In genomic region chr2:218010838-218011616, GRCh38 we compare ENCODE assay signal across 8 cellular contexts. TPM values are rescaled to one million over a fixed set of nuclear protein-coding genes. Genes with fewer than 3 reads are reported as not detected.
DNase-seq lines count a peak whose midpoint lies in the region; ATAC-seq, FAIRE-seq and TF ChIP-seq lines count a peak whose summit lies in the region.

No MANE protein-coding gene starts in this region.

- DNase-seq in K562 (ENCODE audit: extremely low read depth in 1 of 4, low spot score in 3 of 4) (no peak), GOT3 (lab: John Stamatoyannopoulos, UW) (no peak), C1 segment of cervical spinal cord (lab: John Stamatoyannopoulos, UW) (no peak), AML-193 (lab: John Stamatoyannopoulos, UW) (no peak)
- DNase-seq in naive thymus-derived CD8-positive, alpha-beta T cell, result no peak
- DNase-seq in activated CD4-positive, CD25-positive, alpha-beta regulatory T cell treated with anti-CD3 and anti-CD28 coated beads, Interleukin-2, amount 50 U/mL, for 72 hours, result no peak

- peaks cover 87% of the 10 kb centered on the region for H3K4me1 ChIP-seq in BLaER1
- H3K4me1 ChIP-seq in HUES6 (ENCODE audit: control insufficient read depth, insufficient read depth, low read length), result peaks cover 44% of the 10 kb centered on the region
- H3K4me1 ChIP-seq in K562 (replicated peaks in 1 of 2; ENCODE audit: control insufficient read depth in 2 of 2, insufficient read depth in 2 of 2, low read length in 2 of 2), result peaks cover 0 to 7% of the 10 kb centered on the region in 2 experiments; a peak in 2 of 5 replicates

- WGBS in K562 (ENCODE audit: insufficient coverage, low coverage, missing lambda C conversion rate), result 0% methylated on average over 5 of the region's 14 CpGs

- H3K27ac Mint-ChIP-seq in naive thymus-derived CD8-positive, alpha-beta T cell, result peak overlapping the region in 3 of 10 donors; percentile 12 to 64 (median 62)

- peak overlapping the region; percentile 87 for H3K27ac ChIP-seq in BLaER1
- no peak overlapping the region for H3K27ac ChIP-seq in HUES6 (ENCODE audit: low read depth, low read length)
- H3K27ac ChIP-seq in K562 (ENCODE audit: extremely low read depth, low read depth, low read length), result no peak overlapping the region

- TF ChIP-seq RAD21 in K562 (CRISPR knock-in tag; conservative IDR thresholded peaks at IDR 0.05 in 1 of 2, IDR thresholded peaks at IDR 0.05 in 1 of 2), result no peak

- H3K36me3 ChIP-seq in BLaER1, result peaks cover 5% of the 10 kb centered on the region
- H3K36me3 ChIP-seq in HUES6 (ENCODE audit: control insufficient read depth, insufficient read depth, low read length), result no peaks in the 10 kb centered on the region
- H3K36me3 ChIP-seq in K562 (ENCODE audit: control insufficient read depth, insufficient read depth, low read length), result no peaks in the 10 kb centered on the region

- peaks cover 8 to 56% (median 34%) of the 10 kb centered on the region in 5 donors for H3K27me3 Mint-ChIP-seq in naive thymus-derived CD8-positive, alpha-beta T cell

- H3K27me3 ChIP-seq in BLaER1 (no peaks in the 10 kb centered on the region), HUES6 (ENCODE audit: control insufficient read depth, insufficient read depth, low read length) (peaks cover 51% of the 10 kb centered on the region), K562 (ENCODE audit: control insufficient read depth in 2 of 2, insufficient read depth in 2 of 2, low read length in 2 of 2) (peaks cover 4 to 19% of the 10 kb centered on the region in 2 experiments; a peak in 3 of 5 replicates)

- no TSS peak for BruUV-seq in K562 (replicated peaks; lab: Mats Ljungman, UMichigan)

- no peaks in the 10 kb centered on the region for H3K9me3 Mint-ChIP-seq in naive thymus-derived CD8-positive, alpha-beta T cell

- POLR2A ChIA-PET in K562 (lab: Yijun Ruan, JAX), result interaction anchor here (0.6 kb wide), 1 partner anchor 456 kb away, joined by 4 read pairs; no protein-coding TSS in a partner anchor
- POLR2A ChIA-PET in naive thymus-derived CD8-positive, alpha-beta T cell (lab: Charles Lee), result no interaction called here

- intact Hi-C loops in K562 (cut with micrococcal nuclease), result no loop called here

- no peak for TF ChIP-seq EP300 in K562 (IDR thresholded peaks at IDR 0.05; ENCODE audit: low read length)

- no peaks in the 10 kb centered on the region for H3K9me3 ChIP-seq in BLaER1
- H3K9me3 ChIP-seq in HUES6 (ENCODE audit: control insufficient read depth, insufficient read depth, low read depth, low read length), result no peaks in the 10 kb centered on the region
- H3K9me3 ChIP-seq in K562 (replicated peaks; ENCODE audit: control insufficient read depth, insufficient read depth, low read depth, low read length), result no peaks in the 10 kb centered on the region

- no peaks in the 10 kb centered on the region for H3K36me3 Mint-ChIP-seq in naive thymus-derived CD8-positive, alpha-beta T cell

- H3K4me3 ChIP-seq in BLaER1, result peak overlapping the region; percentile 82
- H3K4me3 ChIP-seq in HUES6 (ENCODE audit: low read depth, low read length), result peak overlapping the region; percentile 79
- no peak overlapping the region for H3K4me3 ChIP-seq in K562

- no peaks in the 10 kb centered on the region for H3K79me2 ChIP-seq in K562 (ENCODE audit: control insufficient read depth, insufficient read depth, low read length)

- H3K4me1 Mint-ChIP-seq in naive thymus-derived CD8-positive, alpha-beta T cell, result peaks cover 7 to 10% (median 9%) of the 10 kb centered on the region in 4 donors

- H2AFZ ChIP-seq in K562 (ENCODE audit: low read depth, low read length), result no peak overlapping the region

- peak; percentile 26; the same call in 2 of the 3 replicates for ATAC-seq in K562
- ATAC-seq in naive thymus-derived CD8-positive, alpha-beta T cell, result no peak

- H3K9ac ChIP-seq in BLaER1 (peak overlapping the region; percentile 85), HUES6 (ENCODE audit: low read length) (peak overlapping the region; percentile 3), K562 (ENCODE audit: insufficient read depth in 1 of 2, low read depth in 2 of 2, low read length in 2 of 2) (no peak overlapping the region; a peak in 1 of 4 replicates)

- CTCF ChIA-PET in K562 (lab: Yijun Ruan, JAX; ENCODE audit: low intra/inter-chr PET ratio), result no interaction called here

- no peaks in the 10 kb centered on the region for H3K9me1 ChIP-seq in K562 (ENCODE audit: control insufficient read depth, insufficient read depth, low read length)

- H4K20me1 ChIP-seq in BLaER1 (peaks cover 10% of the 10 kb centered on the region; the same call in 1 of the 2 replicates), K562 (replicated peaks; ENCODE audit: control insufficient read depth, insufficient read depth, low read length) (no peaks in the 10 kb centered on the region)

- peak overlapping the region in 9 of 10 donors; percentile 50 to 82 (median 74) for H3K4me3 Mint-ChIP-seq in naive thymus-derived CD8-positive, alpha-beta T cell

- H3K4me2 ChIP-seq in BLaER1 (peak overlapping the region; percentile 98), K562 (ENCODE audit: insufficient read depth, low read length) (no peak overlapping the region)

- TF ChIP-seq POLR2A in K562 (conservative IDR thresholded peaks at IDR 0.05), result no peak

- no peak for FAIRE-seq in K562 (lab: Jason Lieb, UNC)

- no peak for TF ChIP-seq CTCF in K562 (IDR thresholded peaks at IDR 0.05 in 2 of 3, conservative IDR thresholded peaks at IDR 0.05 in 1 of 3; ENCODE audit: insufficient read depth in 2 of 3, low read depth in 1 of 3, low read length in 3 of 3)

- in situ Hi-C loops in K562 (cut with MboI), result no loop called here

TF ChIP-seq in K562, 482 proteins besides CTCF, POLR2A, EP300 and RAD21 (continues in another document):
- no peak for TF ChIP-seq HLTF (IDR thresholded peaks at IDR 0.05)
- no peak for TF ChIP-seq ZNF232 (CRISPR knock-in tag; IDR thresholded peaks at IDR 0.05)
- TF ChIP-seq ZNF398 (CRISPR knock-in tag; IDR thresholded peaks at IDR 0.05), result no peak
- no peak for TF ChIP-seq ZNF174 (CRISPR knock-in tag; IDR thresholded peaks at IDR 0.05)
- TF ChIP-seq MCM5 (IDR thresholded peaks at IDR 0.05; ENCODE audit: low read depth), result no peak
- no peak for TF ChIP-seq HDAC1 (IDR thresholded peaks at IDR 0.05)
- TF ChIP-seq PCBP1 (IDR thresholded peaks at IDR 0.05; ENCODE audit: low read depth, low read length, poor library complexity, severe bottlenecking), result no peak

RNA-seq across cellular contexts. Expression of gene TNS1, which starts 8.2 kb away (rescaled TPM):
- total RNA-seq in K562 (2011; cell fraction: chromatin; rRNA removed; ENCODE audit: low replicate concordance), result 5.0 and 10.2 TPM in 2 replicates
- 3.6 and 5.0 TPM in 2 replicates for total RNA-seq in K562 (2011; cell fraction: nucleolus; rRNA removed)
- total RNA-seq in K562 (2011; cell fraction: nucleoplasm; rRNA removed), result 4.4 and 9.5 TPM in 2 replicates
- total RNA-seq in K562 (2014; rRNA removed), result 0.77 and 1.0 TPM in 2 replicates
- total RNA-seq in K562 (2014; rRNA removed; fragmentation: Illumina TruSeq; extraction: Trizol), result 0.47 and 0.51 TPM in 2 replicates
- 0.18 and 0.23 TPM in 2 replicates for total RNA-seq in K562 (2015; rRNA removed; fragmentation: Illumina TruSeq; extraction: Trizol)
- 1.9 and 2.0 TPM in 2 replicates for total RNA-seq in K562 (2021)
- polyA plus RNA-seq in K562 (2011; rRNA removed), result 0.61 and 1.3 TPM in 2 replicates
- 0.44 and 1.1 TPM in 2 replicates for polyA plus RNA-seq in K562 (2011; cell fraction: cytosol; rRNA removed)
- 0.86 and 3.4 TPM in 2 replicates for polyA plus RNA-seq in K562 (2011; cell fraction: nucleus; rRNA removed)
- polyA plus RNA-seq in K562 (2012), result 1.7 and 1.9 TPM in 2 replicates
- polyA plus RNA-seq in K562 (2014; fragmentation: Illumina TruSeq; extraction: Trizol), result 1.8 and 2.7 TPM in 2 replicates
- polyA plus RNA-seq in K562 (2014; fragmentation: Nextera tagmentation; extraction: Ambion mirVana), result under 1 TPM; 0.13 to 0.18 TPM
- 1.1 and 1.4 TPM in 2 replicates for polyA plus RNA-seq in K562 (2014; rRNA removed)
- polyA minus RNA-seq in K562 (2011; rRNA and poly(A)+ RNA removed), result 1.4 and 1.6 TPM in 2 replicates
- polyA minus RNA-seq in K562 (2011; cell fraction: cytosol; rRNA and poly(A)+ RNA removed), result 1.3 and 2.3 TPM in 2 replicates
- 1.9 and 2.8 TPM in 2 replicates for polyA minus RNA-seq in K562 (2011; cell fraction: nucleus; rRNA and poly(A)+ RNA removed)
- total RNA-seq in naive thymus-derived CD8-positive, alpha-beta T cell, result under 1 TPM; 0.21 to 0.47 TPM
- not detected for polyA plus RNA-seq in naive thymus-derived CD8-positive, alpha-beta T cell

RNA-seq across cellular contexts. Expression of gene RUFY4, which starts 58.0 kb away (rescaled TPM):
- not detected in 2 replicates for total RNA-seq in K562 (2011; cell fraction: chromatin; rRNA removed; ENCODE audit: low replicate concordance)
- not detected in 2 replicates for total RNA-seq in K562 (2011; cell fraction: nucleolus; rRNA removed)
- total RNA-seq in K562 (2011; cell fraction: nucleoplasm; rRNA removed), result not detected in 2 replicates
- total RNA-seq in K562 (2014; rRNA removed) (not detected in 2 replicates), K562 (2014; rRNA removed; fragmentation: Illumina TruSeq; extraction: Trizol) (not detected in 2 replicates), K562 (2015; rRNA removed; fragmentation: Illumina TruSeq; extraction: Trizol) (not detected in 2 replicates), K562 (2021) (not detected in 2 replicates)
- polyA plus RNA-seq in K562 (2011; rRNA removed) (not detected in 2 replicates), K562 (2014; fragmentation: Illumina TruSeq; extraction: Trizol) (not detected in 2 replicates), K562 (2014; fragmentation: Nextera tagmentation; extraction: Ambion mirVana) (not detected), K562 (2014; rRNA removed) (not detected in 2 replicates)
- not detected in 2 replicates for polyA plus RNA-seq in K562 (2011; cell fraction: cytosol; rRNA removed)
- polyA plus RNA-seq in K562 (2011; cell fraction: nucleus; rRNA removed), result 0.04 TPM in 1 of 2 replicates, not detected in the other
- polyA plus RNA-seq in K562 (2012), result not detected in 2 replicates
- polyA minus RNA-seq in K562 (2011; rRNA and poly(A)+ RNA removed), result not detected in 2 replicates
- polyA minus RNA-seq in K562 (2011; cell fraction: cytosol; rRNA and poly(A)+ RNA removed), result not detected in 2 replicates
- polyA minus RNA-seq in K562 (2011; cell fraction: nucleus; rRNA and poly(A)+ RNA removed), result not detected in 2 replicates
- 1 to 10 TPM in 1 of 2 experiments, under 1 TPM in 1; 0.16 to 1.5 TPM for total RNA-seq in naive thymus-derived CD8-positive, alpha-beta T cell
- under 1 TPM in 1 of 3 donors, not detected in 2; 0.31 TPM for polyA plus RNA-seq in naive thymus-derived CD8-positive, alpha-beta T cell

Comparison
In these comparisons a context has a peak if more than half of its experiments do, and no peak if none do; other contexts are left out.
1. H3K9ac ChIP-seq: peak in BLaER1 (single experiment) and HUES6 (single experiment); none in K562 (0 of 2).